In the genomic region with DNA sequence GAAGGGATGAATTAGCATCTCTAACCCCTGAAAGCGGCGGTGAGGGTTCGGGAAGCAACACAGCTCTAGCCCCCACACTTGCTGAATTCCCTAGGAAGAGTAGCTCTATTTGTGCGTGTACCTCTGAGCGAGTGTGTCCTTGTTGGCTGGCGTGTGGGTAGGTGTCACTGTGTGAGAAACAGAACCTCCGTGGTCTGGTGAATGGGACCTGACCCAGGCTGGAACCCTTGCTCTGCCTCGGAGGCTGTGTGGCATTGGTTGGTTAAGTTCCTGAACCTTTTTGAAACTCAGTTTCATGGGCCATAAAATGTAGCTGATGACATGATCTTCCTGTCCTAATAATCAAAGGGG, we compare ENCODE assay signal across 1 cellular context.
A peak's percentile ranks its signal among the peaks of the same experiment; 100 is the strongest.
TF ChIP-seq lines count a peak whose summit lies in the region.

No MANE protein-coding gene starts in this region.

TF ChIP-seq in K562, 482 proteins besides CTCF, POLR2A, EP300 and RAD21:
- TF ChIP-seq CREB3L1 (IDR thresholded peaks at IDR 0.05; ENCODE audit: borderline replicate concordance, low read depth) (0 out of 2 replicates have a peak, but pooled peaks have one; percentile 35), ZFPM2 (CRISPR knock-in tag; IDR thresholded peaks at IDR 0.05) (no peak), SP2 (IDR thresholded peaks at IDR 0.05; ENCODE audit: extremely low read depth, low read depth, low read length, poor library complexity, severe bottlenecking) (no peak), ASH1L (IDR thresholded peaks at IDR 0.05; ENCODE audit: borderline replicate concordance, low read depth, partially characterized antibody) (no peak), ATF1 (CRISPR knock-in tag; IDR thresholded peaks at IDR 0.05) (no peak), ATF1 (tag; IDR thresholded peaks at IDR 0.05) (peak; percentile 44; the same call in 1 of the 2 replicates), ZNF174 (CRISPR knock-in tag; IDR thresholded peaks at IDR 0.05) (no peak), NR2F6 (CRISPR knock-in tag; IDR thresholded peaks at IDR 0.05) (0 out of 2 replicates have a peak, but pooled peaks have one; percentile 29), GABPA (tag; conservative IDR thresholded peaks at IDR 0.05; ENCODE audit: low read depth) (peak; percentile 25; the same call in 1 of the 2 replicates), NFE2 (IDR thresholded peaks at IDR 0.05; ENCODE audit: low read depth) (peak; percentile 42; the same call in 1 of the 2 replicates), NR2C2 (CRISPR knock-in tag; IDR thresholded peaks at IDR 0.05) (no peak), NR2C2 (tag; IDR thresholded peaks at IDR 0.05) (peak; percentile 59)
